In genomic region chr20:48476854-48477253, GRCh38 we compare ENCODE assay signal across 1 cellular context.
TF ChIP-seq lines count a peak whose summit lies in the region.

No MANE protein-coding gene starts in this region.

TF ChIP-seq in HepG2, 621 proteins besides CTCF, POLR2A, EP300 and RAD21 (continued from another document):
- TF ChIP-seq, protein P1, sequence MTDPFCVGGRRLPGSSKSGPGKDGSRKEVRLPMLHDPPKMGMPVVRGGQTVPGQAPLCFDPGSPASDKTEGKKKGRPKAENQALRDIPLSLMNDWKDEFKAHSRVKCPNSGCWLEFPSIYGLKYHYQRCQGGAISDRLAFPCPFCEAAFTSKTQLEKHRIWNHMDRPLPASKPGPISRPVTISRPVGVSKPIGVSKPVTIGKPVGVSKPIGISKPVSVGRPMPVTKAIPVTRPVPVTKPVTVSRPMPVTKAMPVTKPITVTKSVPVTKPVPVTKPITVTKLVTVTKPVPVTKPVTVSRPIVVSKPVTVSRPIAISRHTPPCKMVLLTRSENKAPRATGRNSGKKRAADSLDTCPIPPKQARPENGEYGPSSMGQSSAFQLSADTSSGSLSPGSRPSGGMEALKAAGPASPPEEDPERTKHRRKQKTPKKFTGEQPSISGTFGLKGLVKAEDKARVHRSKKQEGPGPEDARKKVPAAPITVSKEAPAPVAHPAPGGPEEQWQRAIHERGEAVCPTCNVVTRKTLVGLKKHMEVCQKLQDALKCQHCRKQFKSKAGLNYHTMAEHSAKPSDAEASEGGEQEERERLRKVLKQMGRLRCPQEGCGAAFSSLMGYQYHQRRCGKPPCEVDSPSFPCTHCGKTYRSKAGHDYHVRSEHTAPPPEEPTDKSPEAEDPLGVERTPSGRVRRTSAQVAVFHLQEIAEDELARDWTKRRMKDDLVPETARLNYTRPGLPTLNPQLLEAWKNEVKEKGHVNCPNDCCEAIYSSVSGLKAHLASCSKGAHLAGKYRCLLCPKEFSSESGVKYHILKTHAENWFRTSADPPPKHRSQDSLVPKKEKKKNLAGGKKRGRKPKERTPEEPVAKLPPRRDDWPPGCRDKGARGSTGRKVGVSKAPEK (CRISPR knock-in tag; IDR thresholded peaks at IDR 0.05; ENCODE audit: borderline replicate concordance): no peak
- no peak for TF ChIP-seq ZNF761 (CRISPR knock-in tag; conservative IDR thresholded peaks at IDR 0.05)
- TF ChIP-seq ZNF253 (CRISPR knock-in tag; IDR thresholded peaks at IDR 0.05; ENCODE audit: borderline replicate concordance): no peak
- TF ChIP-seq ZNF354B (CRISPR knock-in tag; IDR thresholded peaks at IDR 0.05): no peak
- no peak for TF ChIP-seq MAFG (CRISPR knock-in tag; IDR thresholded peaks at IDR 0.05)
- no peak for TF ChIP-seq CC2D1A (CRISPR knock-in tag; IDR thresholded peaks at IDR 0.05)
- TF ChIP-seq KIAA2018 (CRISPR knock-in tag; IDR thresholded peaks at IDR 0.05; ENCODE audit: borderline replicate concordance): no peak
- TF ChIP-seq, protein P2, sequence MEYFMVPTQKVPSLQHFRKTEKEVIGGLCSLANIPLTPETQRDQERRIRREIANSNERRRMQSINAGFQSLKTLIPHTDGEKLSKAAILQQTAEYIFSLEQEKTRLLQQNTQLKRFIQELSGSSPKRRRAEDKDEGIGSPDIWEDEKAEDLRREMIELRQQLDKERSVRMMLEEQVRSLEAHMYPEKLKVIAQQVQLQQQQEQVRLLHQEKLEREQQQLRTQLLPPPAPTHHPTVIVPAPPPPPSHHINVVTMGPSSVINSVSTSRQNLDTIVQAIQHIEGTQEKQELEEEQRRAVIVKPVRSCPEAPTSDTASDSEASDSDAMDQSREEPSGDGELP (IDR thresholded peaks at IDR 0.05; ENCODE audit: borderline replicate concordance, low read depth): no peak
- TF ChIP-seq, protein P3, sequence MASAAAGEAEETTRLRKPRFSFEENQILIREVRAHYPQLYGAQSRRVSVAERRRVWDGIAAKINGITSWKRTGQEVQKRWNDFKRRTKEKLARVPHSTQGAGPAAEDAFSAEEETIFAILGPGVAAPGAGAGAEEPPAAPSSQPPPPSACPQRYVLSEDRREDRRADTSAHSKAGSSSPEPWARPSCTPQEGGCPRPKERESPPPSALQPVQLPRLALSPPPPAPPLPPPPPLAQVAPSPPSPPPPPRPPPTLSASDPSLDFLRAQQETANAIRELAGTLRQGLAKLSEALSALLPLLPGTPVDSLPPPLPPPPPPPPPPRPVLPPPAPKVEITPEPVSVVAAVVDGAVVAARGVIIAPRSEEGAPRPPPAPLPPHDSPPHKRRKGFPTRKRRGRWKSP (CRISPR knock-in tag; IDR thresholded peaks at IDR 0.05): no peak
- no peak for TF ChIP-seq SYNCRIP (IDR thresholded peaks at IDR 0.05; ENCODE audit: insufficient read depth, low read depth, low read length)
